ENCODE assay signal across 19 cellular contexts in genomic region chr11:86287468-86287796, GRCh38. TPM values are rescaled to one million over a fixed set of nuclear protein-coding genes. Genes with fewer than 3 reads are reported as not detected.
DNase-seq lines count a peak whose midpoint lies in the region; ATAC-seq and TF ChIP-seq lines count a peak whose summit lies in the region.
"Had no signal": no experiment of that assay in that cellular context is flagged by ENCODE, and none has a peak within 500 bp of the region (broad histone marks: within the 10 kb centered on the region; RNA-seq: fewer than 3 reads in every experiment).

No MANE protein-coding gene starts in this region.

- peak overlapping the region; percentile 41 for H3K4me3 Mint-ChIP-seq in activated T-cell treated with anti-CD3 and anti-CD28 coated beads, Interleukin-2, amount 50 U/mL, for 24 hours
- peak overlapping the region; percentile 51 for H3K4me3 Mint-ChIP-seq in activated CD8-positive, alpha-beta T cell treated with anti-CD3 and anti-CD28 coated beads for 36 hours
- peak overlapping the region; percentile 21 for H3K4me3 Mint-ChIP-seq in stimulated activated effector memory CD8-positive, alpha-beta T cell treated with anti-CD3 and anti-CD28 coated beads, Interleukin-12 subunit alpha, Interleukin-12 subunit beta, amount 100 ng/mL, for 72 hours
- no peak overlapping the region for H3K4me3 Mint-ChIP-seq in Caco-2 (ENCODE audit: unreplicated experiment)
- H3K4me3 Mint-ChIP-seq: mesothelial cell of epicardium had no signal

- peak; percentile 7 for ATAC-seq in HG02943 (IDR thresholded peaks at IDR 0.05; ENCODE audit: low read depth, unreplicated experiment)
- no peak for ATAC-seq in activated CD8-positive, alpha-beta T cell treated with anti-CD3 and anti-CD28 coated beads for 36 hours
- no peak for ATAC-seq in stimulated activated effector memory CD8-positive, alpha-beta T cell treated with anti-CD3 and anti-CD28 coated beads, Interleukin-12 subunit alpha, Interleukin-12 subunit beta, amount 100 ng/mL, for 72 hours
- ATAC-seq: left cardiac atrium had no signal

- CTCF ChIA-PET in activated CD8-positive, alpha-beta T cell treated with anti-CD3 and anti-CD28 coated beads for 36 hours (lab: Charles Lee), result interaction anchor here (0.9 to 1.9 kb wide), 5 partner anchors 12 to 247 kb away, joined by 3 to 7 read pairs (median 3); no protein-coding TSS in a partner anchor
- CTCF ChIA-PET in Caco-2 (lab: Charles Lee), result no interaction called here

- POLR2A ChIA-PET in activated CD8-positive, alpha-beta T cell treated with anti-CD3 and anti-CD28 coated beads for 36 hours (lab: Charles Lee), result interaction anchor here (0.6 to 1.7 kb wide), 10 partner anchors 13 to 246 kb away, joined by 3 to 8 read pairs (median 3); partner anchors contain the start of gene HIKESHI
- POLR2A ChIA-PET in Caco-2 (lab: Charles Lee), result no interaction called here

- peaks cover 61% of the 10 kb centered on the region for H3K36me3 Mint-ChIP-seq in activated T-cell treated with anti-CD3 and anti-CD28 coated beads, Interleukin-2, amount 50 U/mL, for 24 hours (ENCODE audit: low read depth)
- H3K36me3 Mint-ChIP-seq in activated CD8-positive, alpha-beta T cell treated with anti-CD3 and anti-CD28 coated beads for 36 hours (ENCODE audit: low read depth), result peaks cover 30% of the 10 kb centered on the region
- peaks cover 42% of the 10 kb centered on the region for H3K36me3 Mint-ChIP-seq in stimulated activated effector memory CD8-positive, alpha-beta T cell treated with anti-CD3 and anti-CD28 coated beads, Interleukin-12 subunit alpha, Interleukin-12 subunit beta, amount 100 ng/mL, for 72 hours
- peaks cover 31% of the 10 kb centered on the region for H3K36me3 Mint-ChIP-seq in Caco-2 (ENCODE audit: insufficient read depth, unreplicated experiment)

- H3K27me3 Mint-ChIP-seq in activated T-cell treated with anti-CD3 and anti-CD28 coated beads, Interleukin-2, amount 50 U/mL, for 24 hours, result no peaks in the 10 kb centered on the region
- no peaks in the 10 kb centered on the region for H3K27me3 Mint-ChIP-seq in activated CD8-positive, alpha-beta T cell treated with anti-CD3 and anti-CD28 coated beads for 36 hours
- no peaks in the 10 kb centered on the region for H3K27me3 Mint-ChIP-seq in Caco-2 (ENCODE audit: insufficient read depth, unreplicated experiment)

- BruUV-seq in Caco-2 (replicated peaks; lab: Mats Ljungman, UMichigan), result no TSS peak

- H3K9me3 ChIP-seq in Caco-2, result no peaks in the 10 kb centered on the region
- H3K9me3 ChIP-seq: neutrophil, SK-N-SH had no signal

- no peak for DNase-seq in activated T-cell treated with anti-CD3 and anti-CD28 coated beads, Interleukin-2, amount 50 U/mL, for 24 hours
- DNase-seq in activated T-cell treated with anti-CD3 and anti-CD28 coated beads for 4 hours, result no peak
- no peak for DNase-seq in activated CD8-positive, alpha-beta T cell treated with anti-CD3 and anti-CD28 coated beads for 36 hours
- no peak for DNase-seq in stimulated activated effector memory CD8-positive, alpha-beta T cell treated with anti-CD3 and anti-CD28 coated beads, Interleukin-12 subunit alpha, Interleukin-12 subunit beta, amount 100 ng/mL, for 72 hours (ENCODE audit: low spot score in 2 of 2)
- DNase-seq in NCI-H446 treated with DMSO at 0.1 percent for 48 hours (lab: John Stamatoyannopoulos, UW), result no peak
- DNase-seq in Caco-2, result no peak
- no peak for DNase-seq in SKM-1 (lab: John Stamatoyannopoulos, UW; ENCODE audit: unreplicated experiment)
- DNase-seq: anterior cingulate cortex, EL, foreskin fibroblast, HCEC 1CT, left cardiac atrium, NCI-H1105, NCI-H2171, retina, SK-N-SH had no signal

- peaks cover 1% of the 10 kb centered on the region for H3K9me3 Mint-ChIP-seq in activated T-cell treated with anti-CD3 and anti-CD28 coated beads, Interleukin-2, amount 50 U/mL, for 24 hours
- peaks cover 4% of the 10 kb centered on the region for H3K9me3 Mint-ChIP-seq in activated CD8-positive, alpha-beta T cell treated with anti-CD3 and anti-CD28 coated beads for 36 hours
- no peaks in the 10 kb centered on the region for H3K9me3 Mint-ChIP-seq in stimulated activated effector memory CD8-positive, alpha-beta T cell treated with anti-CD3 and anti-CD28 coated beads, Interleukin-12 subunit alpha, Interleukin-12 subunit beta, amount 100 ng/mL, for 72 hours
- H3K9me3 Mint-ChIP-seq in Caco-2 (ENCODE audit: unreplicated experiment), result no peaks in the 10 kb centered on the region
- H3K9me3 Mint-ChIP-seq: mesothelial cell of epicardium had no signal

- H3K4me1 Mint-ChIP-seq in activated T-cell treated with anti-CD3 and anti-CD28 coated beads, Interleukin-2, amount 50 U/mL, for 24 hours (ENCODE audit: low read depth), result peaks cover 91% of the 10 kb centered on the region
- H3K4me1 Mint-ChIP-seq in activated CD8-positive, alpha-beta T cell treated with anti-CD3 and anti-CD28 coated beads for 36 hours (ENCODE audit: low read depth), result peaks cover 75% of the 10 kb centered on the region
- peaks cover 66% of the 10 kb centered on the region for H3K4me1 Mint-ChIP-seq in stimulated activated effector memory CD8-positive, alpha-beta T cell treated with anti-CD3 and anti-CD28 coated beads, Interleukin-12 subunit alpha, Interleukin-12 subunit beta, amount 100 ng/mL, for 72 hours
- H3K4me1 Mint-ChIP-seq in Caco-2 (ENCODE audit: low read depth, unreplicated experiment), result no peaks in the 10 kb centered on the region
- H3K4me1 Mint-ChIP-seq: mesothelial cell of epicardium had no signal

- H3K27me3 ChIP-seq in Caco-2 (replicated peaks; ENCODE audit: control insufficient read depth, insufficient read depth, low read length), result no peaks in the 10 kb centered on the region
- H3K27me3 ChIP-seq: neutrophil had no signal

- TF ChIP-seq CTCF in activated CD8-positive, alpha-beta T cell treated with anti-CD3 and anti-CD28 coated beads for 36 hours (IDR thresholded peaks at IDR 0.05), result no peak
- no peak for TF ChIP-seq CTCF in Caco-2 (IDR thresholded peaks at IDR 0.05; ENCODE audit: insufficient read depth in 1 of 2, low read depth in 1 of 2, low read length in 1 of 2, severe bottlenecking in 1 of 2, unreplicated experiment in 1 of 2)

- no peak overlapping the region for H3K4me3 ChIP-seq in Caco-2 (ENCODE audit: low read depth, low read length)

- intact Hi-C loops in activated CD8-positive, alpha-beta T cell treated with anti-CD3 and anti-CD28 coated beads for 36 hours (cut with micrococcal nuclease), result loop anchor here (5.0 kb wide), 4 partner anchors 40 to 340 kb away; partner anchors contain the start of gene PICALM
- intact Hi-C loops in Caco-2 (cut with micrococcal nuclease; ENCODE audit: unreplicated experiment), result no loop called here

- H3K36me3 ChIP-seq in Caco-2 (ENCODE audit: control insufficient read depth, insufficient read depth, low read length), result no peaks in the 10 kb centered on the region

- 0 out of 2 replicates have a peak, but pooled peaks cover 4% of the 10 kb centered on the region for H3K4me1 ChIP-seq in Caco-2

- peak overlapping the region; percentile 95 for H3K27ac Mint-ChIP-seq in activated T-cell treated with anti-CD3 and anti-CD28 coated beads, Interleukin-2, amount 50 U/mL, for 24 hours
- H3K27ac Mint-ChIP-seq in activated CD8-positive, alpha-beta T cell treated with anti-CD3 and anti-CD28 coated beads for 36 hours, result peak overlapping the region; percentile 78
- peak overlapping the region; percentile 72 for H3K27ac Mint-ChIP-seq in stimulated activated effector memory CD8-positive, alpha-beta T cell treated with anti-CD3 and anti-CD28 coated beads, Interleukin-12 subunit alpha, Interleukin-12 subunit beta, amount 100 ng/mL, for 72 hours
- H3K27ac Mint-ChIP-seq in Caco-2 (ENCODE audit: unreplicated experiment), result no peak overlapping the region
- H3K27ac Mint-ChIP-seq: mesothelial cell of epicardium had no signal

RNA-seq across cellular contexts. Expression of gene HIKESHI, which starts 14.6 kb away (rescaled TPM):
- total RNA-seq in activated CD8-positive, alpha-beta T cell treated with anti-CD3 and anti-CD28 coated beads for 36 hours, result 10 to 100 TPM; 59.6 to 60.5 TPM
- total RNA-seq in Caco-2 (2022), result 81.3 and 82.0 TPM in 2 replicates

RNA-seq across cellular contexts. Expression of gene EED, which starts 42.9 kb away (rescaled TPM):
- 100 to 1,000 TPM; 114 to 117 TPM for total RNA-seq in activated CD8-positive, alpha-beta T cell treated with anti-CD3 and anti-CD28 coated beads for 36 hours
- total RNA-seq in Caco-2 (2022), result 68.3 and 75.5 TPM in 2 replicates
